Comparison of ENCODE assay signal across 8 cellular contexts in the genomic region with DNA sequence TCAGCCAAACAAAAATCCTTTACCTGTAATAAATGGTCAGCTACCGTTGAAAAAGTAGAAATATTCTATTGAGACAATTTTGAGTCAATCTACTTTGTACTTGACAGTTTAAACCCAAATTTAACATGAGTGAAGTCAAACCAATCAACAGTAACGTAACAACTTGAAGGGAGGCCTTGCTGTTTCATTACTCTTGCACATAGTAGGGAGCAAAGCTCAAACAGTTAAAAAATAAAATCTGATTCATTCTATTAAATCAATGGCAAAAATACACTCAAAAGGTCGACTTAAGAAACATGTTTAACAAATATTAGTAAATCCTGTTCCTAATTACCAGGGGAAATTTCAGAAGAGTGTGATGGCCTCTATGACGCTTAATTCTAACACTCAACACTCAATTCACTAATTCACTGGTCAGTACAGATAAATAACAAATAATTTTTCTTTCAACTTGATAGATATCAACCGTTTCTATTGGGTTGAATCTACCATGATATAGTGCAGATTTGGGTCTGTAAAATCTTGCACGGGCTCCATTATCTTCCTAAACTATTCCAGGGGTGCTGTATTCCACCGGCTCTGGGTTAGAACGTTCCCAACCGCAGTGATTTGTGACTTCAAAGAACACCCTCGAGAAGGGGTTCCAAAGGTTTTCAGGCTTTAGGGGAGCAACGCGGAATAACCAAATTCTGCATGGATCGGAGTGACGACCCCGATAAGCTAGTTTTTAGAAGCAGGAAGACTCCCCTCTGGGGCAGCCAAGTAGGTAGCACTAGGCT. TPM values are rescaled to one million over a fixed set of nuclear protein-coding genes. Genes with fewer than 3 reads are reported as not detected.
A peak's percentile ranks its signal among the peaks of the same experiment; 100 is the strongest.
DNase-seq lines count a peak whose midpoint lies in the region; ATAC-seq and FAIRE-seq lines count a peak whose summit lies in the region.

No MANE protein-coding gene starts in this region.

- H3K27ac ChIP-seq in right cardiac atrium (ENCODE audit: low read length) (peak overlapping the region; percentile 94), skeletal muscle tissue (ENCODE audit: low read depth, low read length) (peak overlapping the region; percentile 25)

- peak overlapping the region; percentile 63 to 87 (median 86) for H3K9ac ChIP-seq in skeletal muscle tissue (ENCODE audit: low read depth in 1 of 3, low read length in 3 of 3)

- H3K36me3 ChIP-seq in H7 (replicated peaks; ENCODE audit: control insufficient read depth, insufficient read depth, low read length) (no peaks in the 10 kb centered on the region), skeletal muscle tissue (ENCODE audit: control insufficient read depth in 3 of 3, insufficient read depth in 3 of 3, low read length in 3 of 3) (peaks cover 0 to 3% (median 2%) of the 10 kb centered on the region in 3 donors)

- H3K4me1 ChIP-seq in right cardiac atrium (ENCODE audit: control insufficient read depth, insufficient read depth, low read length) = no peaks in the 10 kb centered on the region
- peaks cover 3 to 12% (median 10%) of the 10 kb centered on the region in 3 donors for H3K4me1 ChIP-seq in skeletal muscle tissue (ENCODE audit: control insufficient read depth in 3 of 3, insufficient read depth in 3 of 3, low read length in 3 of 3)

- ATAC-seq in right cardiac atrium = no peak
- no peak for ATAC-seq in HG02852 (IDR thresholded peaks at IDR 0.05; ENCODE audit: unreplicated experiment)

- peaks cover 1% of the 10 kb centered on the region for H3K27me3 ChIP-seq in H7 (ENCODE audit: control insufficient read depth, insufficient read depth, low read length)
- H3K27me3 ChIP-seq in right cardiac atrium (ENCODE audit: control insufficient read depth, insufficient read depth) = no peaks in the 10 kb centered on the region
- no peaks in the 10 kb centered on the region for H3K27me3 ChIP-seq in skeletal muscle tissue (ENCODE audit: control insufficient read depth in 3 of 3, insufficient read depth in 3 of 3, low read length in 3 of 3)

- H3K4me3 ChIP-seq in H7 (ENCODE audit: insufficient read depth, low read depth, low read length) (peak overlapping the region; percentile 90), right cardiac atrium (ENCODE audit: low read length) (peak overlapping the region; percentile 56), skeletal muscle tissue (ENCODE audit: low read length in 3 of 3) (peak overlapping the region; percentile 81 to 91 (median 86))

- WGBS in right cardiac atrium = 25% methylated on average over 15 of the region's 15 CpGs

- H3K9me3 ChIP-seq in right cardiac atrium (ENCODE audit: control insufficient read depth, low read length) (no peaks in the 10 kb centered on the region), skeletal muscle tissue (ENCODE audit: control insufficient read depth in 3 of 3, low read length in 3 of 3) (no peaks in the 10 kb centered on the region)

- intact Hi-C loops in right cardiac atrium (cut with DNase I) = no loop called here

- DNase-seq in H7 = no peak
- no peak for DNase-seq in right cardiac atrium
- no peak for DNase-seq in NCI-H526 (lab: John Stamatoyannopoulos, UW)
- no peak for DNase-seq in NCI-H510A treated with DMSO at 0.1 percent for 48 hours (lab: John Stamatoyannopoulos, UW)
- DNase-seq in stimulated activated CD4-positive, alpha-beta T cell treated with anti-CD3 and anti-CD28 coated beads, Interleukin-2, amount 100 ng/mL, for 48 hours = no peak

- FAIRE-seq in TTC549 (lab: Jason Lieb, UNC) = peak; percentile 33

RNA-seq across cellular contexts. Expression of a gene that starts 1.4 kb away (rescaled TPM):
- 28.7 and 57.5 TPM in 2 replicates for total RNA-seq in H7 (2014; rRNA removed; shearing (Covaris generic))
- total RNA-seq in right cardiac atrium (10 to 100 TPM; 10.7 to 12.0 (median 11.4) TPM), skeletal muscle tissue (36.5 TPM)
- polyA plus RNA-seq in right cardiac atrium = 10.8 TPM
